ENCODE assay signal across 27 cellular contexts in the genomic region with DNA sequence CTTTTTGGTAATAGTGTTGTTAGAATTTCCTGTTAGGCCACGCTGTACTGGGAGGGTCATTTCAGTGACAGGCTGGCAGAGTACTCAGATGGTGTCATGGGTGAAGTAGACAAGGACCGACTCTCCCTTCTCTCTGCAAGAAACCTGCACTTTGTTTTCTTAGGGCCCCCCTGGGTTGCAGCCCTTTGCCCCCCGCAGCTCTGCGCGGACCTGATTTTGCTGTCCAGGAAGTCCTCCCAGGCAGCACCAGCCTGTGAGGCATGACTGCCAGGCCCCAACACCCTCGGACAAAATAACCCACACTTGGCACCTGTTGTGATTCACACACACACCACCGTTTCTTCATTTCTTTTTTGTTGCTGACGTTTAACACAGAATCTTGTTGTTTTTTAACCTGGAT. TPM values are rescaled to one million over a fixed set of nuclear protein-coding genes. Genes with fewer than 3 reads are reported as not detected.
DNase-seq lines count a peak whose midpoint lies in the region; ATAC-seq and TF ChIP-seq lines count a peak whose summit lies in the region.
"Had no signal": no experiment of that assay in that cellular context is flagged by ENCODE, and none has a peak within 500 bp of the region (broad histone marks: within the 10 kb centered on the region; RNA-seq: fewer than 3 reads in every experiment).

No MANE protein-coding gene starts in this region.

- H3K9me3 Mint-ChIP-seq in activated naive CD4-positive, alpha-beta T cell treated with anti-CD3 and anti-CD28 coated beads, Interleukin-2, amount 10 ng/mL, durations not matched to agents 7 days and 5 days: peaks cover 5% of the 10 kb centered on the region
- H3K9me3 Mint-ChIP-seq in memory B cell: peaks cover 3% of the 10 kb centered on the region
- H3K9me3 Mint-ChIP-seq in osteocyte (ENCODE audit: unreplicated experiment): peaks cover 5% of the 10 kb centered on the region

- no peak overlapping the region for H3K4me3 Mint-ChIP-seq in activated naive CD4-positive, alpha-beta T cell treated with anti-CD3 and anti-CD28 coated beads, Interleukin-2, amount 10 ng/mL, durations not matched to agents 7 days and 5 days
- no peak overlapping the region for H3K4me3 Mint-ChIP-seq in memory B cell
- H3K4me3 Mint-ChIP-seq in osteocyte (ENCODE audit: unreplicated experiment): no peak overlapping the region
- H3K4me3 Mint-ChIP-seq: CD14-positive monocyte; CD8-positive, alpha-beta memory T cell had no signal

- H3K36me3 Mint-ChIP-seq in activated naive CD4-positive, alpha-beta T cell treated with anti-CD3 and anti-CD28 coated beads, Interleukin-2, amount 10 ng/mL, durations not matched to agents 7 days and 5 days: no peaks in the 10 kb centered on the region
- peaks cover 9% of the 10 kb centered on the region for H3K36me3 Mint-ChIP-seq in memory B cell
- peaks cover 7% of the 10 kb centered on the region for H3K36me3 Mint-ChIP-seq in osteocyte (ENCODE audit: unreplicated experiment)
- H3K36me3 Mint-ChIP-seq: CD14-positive monocyte had no signal

- DNase-seq in activated naive CD4-positive, alpha-beta T cell treated with anti-CD3 and anti-CD28 coated beads, Interleukin-2, amount 10 ng/mL, durations not matched to agents 7 days and 5 days: no peak
- DNase-seq in activated naive CD4-positive, alpha-beta T cell treated with anti-CD3 and anti-CD28 coated beads, Interleukin-2, amount 50 U/mL, for 16 hours: no peak
- no peak for DNase-seq in memory B cell (ENCODE audit: low spot score in 2 of 2)
- no peak for DNase-seq in osteocyte (ENCODE audit: extremely low spot score, unreplicated experiment)
- no peak for DNase-seq in KG1 (lab: John Stamatoyannopoulos, UW)
- DNase-seq in NCI-H526 treated with DMSO at 0.1 percent for 48 hours (lab: John Stamatoyannopoulos, UW): no peak
- no peak for DNase-seq in activated CD8-positive, alpha-beta memory T cell treated with anti-CD3 and anti-CD28 coated beads, Interleukin-2, amount 50 U/mL, for 48 hours
- DNase-seq: 8988T; ACHN; BE2C; CD8-positive, alpha-beta memory T cell; DMS 273 treated with DMSO at 0.1 percent for 48 hours; DMS79; EL; GDM1; GM23248; H7; Karpas-422; NCI-H1105; NCI-H1436 treated with DMSO at 0.1 percent for 48 hours; NCI-H187 treated with DMSO at 0.1 percent for 48 hours; NCI-H2107; NCI-H524; NCI-H774 had no signal

- ATAC-seq in memory B cell (ENCODE audit: low read depth) (no peak), HG02852 (IDR thresholded peaks at IDR 0.05; ENCODE audit: unreplicated experiment) (no peak)
- ATAC-seq: GM12878 had no signal

- CTCF ChIA-PET in activated naive CD4-positive, alpha-beta T cell treated with anti-CD3 and anti-CD28 coated beads, Interleukin-2, amount 10 ng/mL, durations not matched to agents 7 days and 5 days (lab: Charles Lee): interaction anchor here (1.6 kb wide), 1 partner anchor 63 kb away, joined by 3 read pairs; no protein-coding TSS in a partner anchor

- TF ChIP-seq CTCF in osteocyte (IDR thresholded peaks at IDR 0.05): no peak

- peaks cover 9% of the 10 kb centered on the region for H3K27me3 Mint-ChIP-seq in activated naive CD4-positive, alpha-beta T cell treated with anti-CD3 and anti-CD28 coated beads, Interleukin-2, amount 10 ng/mL, durations not matched to agents 7 days and 5 days
- H3K27me3 Mint-ChIP-seq in memory B cell (no peaks in the 10 kb centered on the region), osteocyte (ENCODE audit: unreplicated experiment) (no peaks in the 10 kb centered on the region)

- H3K4me1 Mint-ChIP-seq in activated naive CD4-positive, alpha-beta T cell treated with anti-CD3 and anti-CD28 coated beads, Interleukin-2, amount 10 ng/mL, durations not matched to agents 7 days and 5 days: no peaks in the 10 kb centered on the region
- H3K4me1 Mint-ChIP-seq in memory B cell (no peaks in the 10 kb centered on the region), osteocyte (ENCODE audit: unreplicated experiment) (peaks cover 31% of the 10 kb centered on the region)
- H3K4me1 Mint-ChIP-seq: CD14-positive monocyte; CD8-positive, alpha-beta memory T cell had no signal

- H3K27ac Mint-ChIP-seq in activated naive CD4-positive, alpha-beta T cell treated with anti-CD3 and anti-CD28 coated beads, Interleukin-2, amount 10 ng/mL, durations not matched to agents 7 days and 5 days: peak overlapping the region; percentile 0
- H3K27ac Mint-ChIP-seq in memory B cell (peak overlapping the region; percentile 15), osteocyte (ENCODE audit: unreplicated experiment) (peak overlapping the region; percentile 25)
- H3K27ac Mint-ChIP-seq: CD14-positive monocyte had no signal

RNA-seq across cellular contexts. Expression of gene CLDN20, which starts 21.8 kb away (rescaled TPM):
- not detected in 2 replicates for total RNA-seq in osteocyte
- total RNA-seq: CD8-positive, alpha-beta memory T cell; GM12878; GM23248; H7 had no signal
